ENCODE assay signal across 34 cellular contexts in genomic region chr2:177873915-177874314, GRCh38.
"Had no signal": no experiment of that assay in that cellular context is flagged by ENCODE, and none has a peak within 500 bp of the region (broad histone marks: within the 10 kb centered on the region; RNA-seq: fewer than 3 reads in every experiment).

No MANE protein-coding gene starts in this region.

- FAIRE-seq: bronchial epithelial cell, TTC549 had no signal

- H3K4me1 Mint-ChIP-seq: activated B cell treated with CpG ODN at 0.5 μM for 24 hours; activated CD4-positive, alpha-beta T cell treated with anti-CD3 and anti-CD28 coated beads, Interleukin-2, amount 10 ng/mL, durations not matched to agents 24 days and 14 days; activated CD8-positive, alpha-beta memory T cell treated with anti-CD3 and anti-CD28 coated beads, Interleukin-2, amount 10 ng/mL, durations not matched to agents 7 days and 5 days; activated naive CD4-positive, alpha-beta T cell treated with anti-CD3 and anti-CD28 coated beads, Interleukin-2, amount 10 ng/mL, durations not matched to agents 7 days and 5 days; activated naive CD4-positive, alpha-beta T cell treated with anti-CD3 and anti-CD28 coated beads, Interleukin-2, amount 50 U/mL, for 24 hours; activated naive CD8-positive, alpha-beta T cell treated with anti-CD3 and anti-CD28 coated beads, Interleukin-2, amount 10 ng/mL, durations not matched to agents 7 days and 5 days; activated naive CD8-positive, alpha-beta T cell treated with anti-CD3 and anti-CD28 coated beads, Interleukin-2, amount 50 U/mL, for 24 hours; brain; central memory CD8-positive, alpha-beta T cell; T-cell; T-helper 17 cell had no signal

- H3K4me3 ChIP-seq: ascending aorta, cardiac muscle cell had no signal

- H3K27ac Mint-ChIP-seq: activated B cell treated with CpG ODN at 0.5 μM for 24 hours; activated CD4-positive, alpha-beta memory T cell treated with anti-CD3 and anti-CD28 coated beads for 36 hours; activated CD4-positive, alpha-beta T cell treated with anti-CD3 and anti-CD28 coated beads, Interleukin-2, amount 10 ng/mL, durations not matched to agents 24 days and 14 days; activated CD8-positive, alpha-beta memory T cell treated with anti-CD3 and anti-CD28 coated beads, Interleukin-2, amount 10 ng/mL, durations not matched to agents 7 days and 5 days; activated CD8-positive, alpha-beta T cell treated with anti-CD3 and anti-CD28 coated beads for 36 hours; activated naive CD4-positive, alpha-beta T cell treated with anti-CD3 and anti-CD28 coated beads, Interleukin-2, amount 10 ng/mL, durations not matched to agents 7 days and 5 days; activated naive CD4-positive, alpha-beta T cell treated with anti-CD3 and anti-CD28 coated beads, Interleukin-2, amount 50 U/mL, for 24 hours; activated naive CD8-positive, alpha-beta T cell; activated naive CD8-positive, alpha-beta T cell treated with anti-CD3 and anti-CD28 coated beads, Interleukin-2, amount 10 ng/mL, durations not matched to agents 7 days and 5 days; activated naive CD8-positive, alpha-beta T cell treated with anti-CD3 and anti-CD28 coated beads, Interleukin-2, amount 50 U/mL, for 24 hours; activated T-cell treated with anti-CD3 and anti-CD28 coated beads, Interleukin-2, amount 50 U/mL, for 24 hours; activated T-helper 2 cell treated with anti-CD3 and anti-CD28 coated beads, Interferon-gamma antibody, Interleukin-2, Interleukin-4, amounts not matched to agents 10 μg/mL and 5 μg/mL and 100 μg/mL, durations not matched to agents 14 hours and 24 hours and 36 hours; brain; T-cell; T-helper 17 cell had no signal

- H3K9me3 Mint-ChIP-seq: activated B cell treated with CpG ODN at 0.5 μM for 24 hours; activated CD4-positive, alpha-beta memory T cell treated with anti-CD3 and anti-CD28 coated beads for 36 hours; activated CD4-positive, alpha-beta T cell treated with anti-CD3 and anti-CD28 coated beads, Interleukin-2, amount 10 ng/mL, durations not matched to agents 24 days and 14 days; activated CD8-positive, alpha-beta T cell treated with anti-CD3 and anti-CD28 coated beads for 36 hours; activated naive CD4-positive, alpha-beta T cell treated with anti-CD3 and anti-CD28 coated beads, Interleukin-2, amount 10 ng/mL, durations not matched to agents 7 days and 5 days; activated naive CD4-positive, alpha-beta T cell treated with anti-CD3 and anti-CD28 coated beads, Interleukin-2, amount 50 U/mL, for 24 hours; activated naive CD8-positive, alpha-beta T cell treated with anti-CD3 and anti-CD28 coated beads, Interleukin-2, amount 10 ng/mL, durations not matched to agents 7 days and 5 days; activated naive CD8-positive, alpha-beta T cell treated with anti-CD3 and anti-CD28 coated beads, Interleukin-2, amount 50 U/mL, for 24 hours; activated T-cell treated with anti-CD3 and anti-CD28 coated beads, Interleukin-2, amount 50 U/mL, for 24 hours; activated T-helper 2 cell treated with anti-CD3 and anti-CD28 coated beads, Interferon-gamma antibody, Interleukin-2, Interleukin-4, amounts not matched to agents 10 μg/mL and 5 μg/mL and 100 μg/mL, durations not matched to agents 14 hours and 24 hours and 36 hours; central memory CD8-positive, alpha-beta T cell; T-cell had no signal

- H3K27me3 Mint-ChIP-seq: activated naive CD4-positive, alpha-beta T cell treated with anti-CD3 and anti-CD28 coated beads, Interleukin-2, amount 10 ng/mL, durations not matched to agents 7 days and 5 days; activated naive CD8-positive, alpha-beta T cell treated with anti-CD3 and anti-CD28 coated beads, Interleukin-2, amount 50 U/mL, for 24 hours; central memory CD8-positive, alpha-beta T cell had no signal

- H3K27me3 ChIP-seq: ascending aorta, cardiac muscle cell had no signal

- ATAC-seq: activated CD8-positive, alpha-beta memory T cell treated with anti-CD3 and anti-CD28 coated beads, Interleukin-2, amount 10 ng/mL, durations not matched to agents 7 days and 5 days; activated CD8-positive, alpha-beta T cell treated with anti-CD3 and anti-CD28 coated beads for 36 hours; activated naive CD8-positive, alpha-beta T cell treated with anti-CD3 and anti-CD28 coated beads, Interleukin-2, amount 50 U/mL, for 24 hours; T-cell; T-helper 17 cell had no signal

- H3K4me3 Mint-ChIP-seq: activated B cell treated with CpG ODN at 0.5 μM for 24 hours; activated CD4-positive, alpha-beta memory T cell treated with anti-CD3 and anti-CD28 coated beads for 36 hours; activated CD4-positive, alpha-beta T cell treated with anti-CD3 and anti-CD28 coated beads, Interleukin-2, amount 10 ng/mL, durations not matched to agents 24 days and 14 days; activated CD8-positive, alpha-beta memory T cell treated with anti-CD3 and anti-CD28 coated beads, Interleukin-2, amount 10 ng/mL, durations not matched to agents 7 days and 5 days; activated CD8-positive, alpha-beta T cell treated with anti-CD3 and anti-CD28 coated beads for 36 hours; activated naive CD4-positive, alpha-beta T cell treated with anti-CD3 and anti-CD28 coated beads, Interleukin-2, amount 10 ng/mL, durations not matched to agents 7 days and 5 days; activated naive CD4-positive, alpha-beta T cell treated with anti-CD3 and anti-CD28 coated beads, Interleukin-2, amount 50 U/mL, for 24 hours; activated naive CD8-positive, alpha-beta T cell; activated naive CD8-positive, alpha-beta T cell treated with anti-CD3 and anti-CD28 coated beads, Interleukin-2, amount 10 ng/mL, durations not matched to agents 7 days and 5 days; activated naive CD8-positive, alpha-beta T cell treated with anti-CD3 and anti-CD28 coated beads, Interleukin-2, amount 50 U/mL, for 24 hours; activated T-cell treated with anti-CD3 and anti-CD28 coated beads, Interleukin-2, amount 50 U/mL, for 24 hours; brain; central memory CD8-positive, alpha-beta T cell; T-cell; T-helper 17 cell had no signal

- H3K36me3 ChIP-seq: ascending aorta, cardiac muscle cell had no signal

- H3K4me1 ChIP-seq: ascending aorta had no signal

- H3K9me3 ChIP-seq: ascending aorta had no signal

- DNase-seq: activated B cell treated with CpG ODN at 0.5 μM for 24 hours; activated CD4-positive, alpha-beta memory T cell treated with anti-CD3 and anti-CD28 coated beads for 36 hours; activated CD4-positive, alpha-beta T cell treated with anti-CD3 and anti-CD28 coated beads for 4 hours; activated CD4-positive, alpha-beta T cell treated with anti-CD3 and anti-CD28 coated beads, Interleukin-2, amount 10 ng/mL, durations not matched to agents 24 days and 14 days; activated CD4-positive, alpha-beta T cell treated with anti-CD3 and anti-CD28 coated beads, Interleukin-2, amount 50 U/mL, for 1 hour; activated CD4-positive, alpha-beta T cell treated with anti-CD3 and anti-CD28 coated beads, Interleukin-2, amount 50 U/mL, for 4 hours; activated CD4-positive, CD25-positive, alpha-beta regulatory T cell treated with anti-CD3 and anti-CD28 coated beads, Interleukin-2, amount 50 U/mL, for 72 hours; activated CD8-positive, alpha-beta memory T cell treated with anti-CD3 and anti-CD28 coated beads for 24 hours; activated CD8-positive, alpha-beta memory T cell treated with anti-CD3 and anti-CD28 coated beads, Interleukin-2, amount 10 ng/mL, durations not matched to agents 7 days and 5 days; activated CD8-positive, alpha-beta memory T cell treated with anti-CD3 and anti-CD28 coated beads, Interleukin-2, amount 50 U/mL, for 48 hours; activated CD8-positive, alpha-beta T cell treated with anti-CD3 and anti-CD28 coated beads for 36 hours; activated effector memory CD4-positive, alpha-beta T cell treated with Interleukin-2 at 50 U/mL for 16 hours; activated gamma-delta T cell; activated naive CD4-positive, alpha-beta T cell treated with anti-CD3 and anti-CD28 coated beads, Interleukin-2, amount 10 ng/mL, durations not matched to agents 7 days and 5 days; activated naive CD4-positive, alpha-beta T cell treated with Interleukin-2 at 50 U/mL for 16 hours; activated naive CD8-positive, alpha-beta T cell treated with anti-CD3 and anti-CD28 coated beads, Interleukin-2, amount 10 ng/mL, durations not matched to agents 7 days and 5 days; activated naive CD8-positive, alpha-beta T cell treated with anti-CD3 and anti-CD28 coated beads, Interleukin-2, amount 50 U/mL, for 24 hours; activated T-cell treated with anti-CD3 and anti-CD28 coated beads, Interleukin-2, amount 50 U/mL, for 24 hours; activated T-cell treated with anti-CD3 and anti-CD28 coated beads, Interleukin-2, amount 50 U/mL, for 48 hours; amygdala; anterior cingulate cortex; caudate nucleus; T-cell; T-helper 17 cell had no signal

- H3K27ac ChIP-seq: ascending aorta, cardiac muscle cell, VCaP had no signal

- H3K36me3 Mint-ChIP-seq: activated CD4-positive, alpha-beta memory T cell treated with anti-CD3 and anti-CD28 coated beads for 36 hours; activated CD8-positive, alpha-beta memory T cell treated with anti-CD3 and anti-CD28 coated beads, Interleukin-2, amount 10 ng/mL, durations not matched to agents 7 days and 5 days; activated naive CD4-positive, alpha-beta T cell treated with anti-CD3 and anti-CD28 coated beads, Interleukin-2, amount 10 ng/mL, durations not matched to agents 7 days and 5 days; activated naive CD4-positive, alpha-beta T cell treated with anti-CD3 and anti-CD28 coated beads, Interleukin-2, amount 50 U/mL, for 24 hours; activated naive CD8-positive, alpha-beta T cell; activated naive CD8-positive, alpha-beta T cell treated with anti-CD3 and anti-CD28 coated beads, Interleukin-2, amount 10 ng/mL, durations not matched to agents 7 days and 5 days; brain; T-cell had no signal
